In the genomic region with DNA sequence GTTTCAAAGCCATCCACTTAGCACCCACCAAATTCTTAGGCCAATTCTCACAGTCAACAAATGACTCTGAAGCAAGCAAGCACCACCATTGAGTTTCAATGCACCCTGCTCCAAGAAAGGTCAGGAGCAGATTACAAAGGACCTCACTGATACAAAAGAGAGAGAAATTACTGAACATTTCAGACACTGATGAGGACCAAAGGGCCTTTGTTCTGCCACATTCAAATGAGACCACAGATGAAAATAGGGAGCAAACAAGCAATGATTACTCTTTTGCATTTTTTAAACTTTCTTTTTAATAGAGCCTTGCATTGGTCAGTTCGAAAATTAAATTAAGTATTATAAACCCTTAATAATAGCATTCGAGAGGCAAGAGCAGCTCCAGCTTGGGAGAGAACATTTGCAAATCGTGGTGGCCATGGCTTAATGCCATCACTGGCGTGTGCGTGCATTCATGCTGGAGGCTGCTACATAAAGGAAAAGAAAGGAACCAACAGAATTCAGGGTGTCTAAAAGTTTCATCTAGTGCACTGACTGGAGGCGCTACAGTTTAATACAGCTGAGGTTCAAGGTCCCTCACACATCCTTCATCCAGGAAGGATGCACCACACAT, we compare ENCODE assay signal across 14 cellular contexts.
"Had no signal": no experiment of that assay in that cellular context is flagged by ENCODE, and none has a peak within 500 bp of the region (broad histone marks: within the 10 kb centered on the region; RNA-seq: fewer than 3 reads in every experiment).

No MANE protein-coding gene starts in this region.

- H3K4me3 ChIP-seq: heart right ventricle, right atrium auricular region, testis had no signal

- ATAC-seq: activated T-cell treated with anti-CD3 and anti-CD28 coated beads, Interleukin-2, amount 50 U/mL, for 72 hours; heart right ventricle; naive thymus-derived CD8-positive, alpha-beta T cell had no signal

- DNase-seq: activated CD4-positive, alpha-beta T cell treated with anti-CD3 and anti-CD28 coated beads, Interleukin-2, amount 50 U/mL, for 4 hours; activated gamma-delta T cell; activated T-cell treated with anti-CD3 and anti-CD28 coated beads, Interleukin-2, amount 50 U/mL, for 72 hours; endodermal cell; foreskin fibroblast; heart right ventricle; immature natural killer cell; mesenchymal stem cell; naive thymus-derived CD8-positive, alpha-beta T cell; stimulated activated CD4-positive, alpha-beta T cell treated with anti-CD3 and anti-CD28 coated beads, Interleukin-2, amount 100 ng/mL, for 24 hours; SW 1271; testis had no signal

- H3K27me3 ChIP-seq: heart right ventricle, right atrium auricular region, testis had no signal

- H3K27ac ChIP-seq: epithelial cell of prostate, heart right ventricle, right atrium auricular region, testis had no signal
